Comparison of ENCODE assay signal across 1 cellular context in the genomic region with DNA sequence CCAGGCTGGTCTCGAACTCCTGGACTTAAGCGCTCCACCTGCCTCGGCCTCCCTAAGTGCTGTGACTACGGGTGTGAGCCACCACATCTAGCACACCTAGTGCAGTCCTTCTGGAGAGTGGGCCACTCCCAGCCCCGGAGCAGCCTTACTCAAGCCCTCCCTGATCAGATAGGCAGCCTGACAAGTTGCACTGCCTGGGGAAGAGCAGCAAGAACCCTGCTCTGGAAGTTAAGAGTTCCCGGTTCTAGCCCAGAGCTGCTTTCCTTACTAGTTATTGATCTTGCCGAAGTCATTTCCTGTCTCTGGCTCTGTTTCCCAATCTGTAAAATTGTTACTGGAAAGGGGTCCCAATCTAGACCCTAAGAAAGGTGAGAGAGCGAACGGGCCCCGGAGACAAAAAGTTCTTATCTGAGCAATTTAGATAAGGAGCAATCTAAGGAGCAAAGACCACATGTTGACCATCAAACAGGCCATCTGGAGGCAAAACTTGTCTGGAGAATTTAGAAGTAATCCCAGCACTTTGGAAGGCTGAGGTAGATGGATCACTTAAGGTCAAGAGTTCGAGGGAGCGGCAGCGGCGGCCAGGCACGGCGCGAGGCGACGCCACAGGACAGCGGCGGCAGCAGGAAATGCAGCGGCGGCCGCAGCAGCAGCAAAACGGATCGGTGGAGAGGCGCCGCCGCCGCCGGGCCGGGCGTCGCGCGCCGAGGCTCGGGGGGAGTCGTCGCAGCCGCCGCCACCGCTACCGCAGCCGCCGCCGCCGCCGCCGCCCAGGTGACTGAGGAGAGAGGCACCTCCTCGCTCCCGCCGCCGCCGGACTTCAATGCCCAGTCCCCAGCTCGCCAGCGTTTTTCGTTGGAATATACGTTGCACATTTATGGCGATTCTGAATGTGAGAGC.
TF ChIP-seq lines count a peak whose summit lies in the region.

No MANE protein-coding gene starts in this region.

TF ChIP-seq in GM23338, 12 proteins besides CTCF, POLR2A, EP300 and RAD21:
- TF ChIP-seq STAT1 (IDR thresholded peaks at IDR 0.05; ENCODE audit: unreplicated experiment) (no peak), ZNF331 (CRISPR knock-in tag; IDR thresholded peaks at IDR 0.05; ENCODE audit: low read depth) (no peak), ZNF462 (CRISPR knock-in tag; IDR thresholded peaks at IDR 0.05) (no peak), CREB1 (CRISPR knock-in tag; IDR thresholded peaks at IDR 0.05; ENCODE audit: low read depth) (no peak), JUNB (IDR thresholded peaks at IDR 0.05; ENCODE audit: unreplicated experiment) (no peak), POLR2AphosphoS5 (IDR thresholded peaks at IDR 0.05; ENCODE audit: low read depth) (no peak), ZNF114 (CRISPR knock-in tag; IDR thresholded peaks at IDR 0.05) (no peak), EZH2 (IDR thresholded peaks at IDR 0.05; ENCODE audit: low read depth, unreplicated experiment) (no peak), NANOG (IDR thresholded peaks at IDR 0.05; ENCODE audit: borderline replicate concordance) (no peak), REST (IDR thresholded peaks at IDR 0.05; ENCODE audit: unreplicated experiment) (no peak), EZH2phosphoT487 (IDR thresholded peaks at IDR 0.05; ENCODE audit: unreplicated experiment) (no peak)
- TF ChIP-seq, protein P1, sequence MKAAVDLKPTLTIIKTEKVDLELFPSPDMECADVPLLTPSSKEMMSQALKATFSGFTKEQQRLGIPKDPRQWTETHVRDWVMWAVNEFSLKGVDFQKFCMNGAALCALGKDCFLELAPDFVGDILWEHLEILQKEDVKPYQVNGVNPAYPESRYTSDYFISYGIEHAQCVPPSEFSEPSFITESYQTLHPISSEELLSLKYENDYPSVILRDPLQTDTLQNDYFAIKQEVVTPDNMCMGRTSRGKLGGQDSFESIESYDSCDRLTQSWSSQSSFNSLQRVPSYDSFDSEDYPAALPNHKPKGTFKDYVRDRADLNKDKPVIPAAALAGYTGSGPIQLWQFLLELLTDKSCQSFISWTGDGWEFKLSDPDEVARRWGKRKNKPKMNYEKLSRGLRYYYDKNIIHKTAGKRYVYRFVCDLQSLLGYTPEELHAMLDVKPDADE (IDR thresholded peaks at IDR 0.05): no peak
